Comparison of ENCODE assay signal across 8 cellular contexts in the genomic region with DNA sequence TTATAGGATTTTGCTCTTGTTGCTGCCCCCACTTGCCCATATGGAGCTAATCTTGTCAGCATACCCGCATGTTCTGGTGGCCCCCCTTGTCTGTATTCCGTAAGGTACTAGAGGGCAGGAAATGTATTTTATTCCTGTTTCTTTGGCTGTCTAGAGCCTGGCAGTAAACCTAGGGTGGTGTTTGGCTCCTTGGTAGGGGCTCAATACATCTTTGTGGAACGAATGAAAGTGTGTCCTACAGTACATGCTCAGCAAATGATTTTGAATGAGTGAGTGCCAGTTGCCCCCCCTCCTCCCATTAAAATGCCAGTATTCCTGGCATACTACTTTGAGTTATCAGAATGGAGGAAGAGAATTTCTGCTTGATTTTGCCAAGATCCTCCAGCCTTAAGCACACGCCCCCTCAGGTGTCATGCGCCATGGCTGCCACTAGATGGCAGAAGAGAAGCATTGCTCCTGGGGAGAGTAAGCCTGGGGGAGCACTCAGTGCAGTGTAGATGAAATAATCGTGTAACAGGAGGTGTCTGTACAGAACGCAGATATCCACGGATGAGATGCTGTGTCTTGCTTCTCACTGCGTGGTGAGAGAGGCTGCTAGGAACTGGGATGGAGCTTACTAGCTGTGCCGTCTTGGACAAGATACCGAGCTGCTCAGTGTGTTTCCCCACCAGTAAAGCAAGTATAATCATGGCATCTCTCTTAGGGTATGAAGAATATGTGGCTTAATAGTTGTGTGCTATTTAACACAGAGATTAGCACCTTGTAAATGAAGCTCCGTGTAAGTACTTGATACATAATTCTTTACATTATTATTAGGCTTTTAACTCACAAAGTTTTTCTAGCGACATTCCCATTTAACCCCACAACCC. TPM values are rescaled to one million over a fixed set of nuclear protein-coding genes. Genes with fewer than 3 reads are reported as not detected.
DNase-seq lines count a peak whose midpoint lies in the region; ATAC-seq and TF ChIP-seq lines count a peak whose summit lies in the region.

No MANE protein-coding gene starts in this region.

- peaks cover 0 to 2% of the 10 kb centered on the region in 2 donors for H3K4me1 ChIP-seq in lung (ENCODE audit: control insufficient read depth in 2 of 2, insufficient read depth in 2 of 2, low read length in 2 of 2)

- H3K27ac ChIP-seq in lung (ENCODE audit: low read depth in 1 of 2, low read length in 1 of 2) = no peak overlapping the region

- no peaks in the 10 kb centered on the region for H3K9me3 ChIP-seq in lung (ENCODE audit: control insufficient read depth in 2 of 2, insufficient read depth in 1 of 2, low read length in 1 of 2)

- peak; percentile 78 for ATAC-seq in HG02938 (IDR thresholded peaks at IDR 0.05; ENCODE audit: unreplicated experiment)
- peak; percentile 99 for ATAC-seq in lung (ENCODE audit: insufficient read depth, low FRiP score)

- peak overlapping the region; percentile 43 for H3K27ac Mint-ChIP-seq in activated CD4-positive, alpha-beta T cell treated with anti-CD3 and anti-CD28 coated beads, Interleukin-2, amount 10 ng/mL, durations not matched to agents 7 days and 5 days

- 25 to 26% methylated on average over 13 of the region's 13 CpGs for WGBS in lung, 2 donors

- peaks cover 4% of the 10 kb centered on the region for H3K4me1 Mint-ChIP-seq in activated CD4-positive, alpha-beta T cell treated with anti-CD3 and anti-CD28 coated beads, Interleukin-2, amount 10 ng/mL, durations not matched to agents 7 days and 5 days

- no peaks in the 10 kb centered on the region for H3K9me3 Mint-ChIP-seq in activated CD4-positive, alpha-beta T cell treated with anti-CD3 and anti-CD28 coated beads, Interleukin-2, amount 10 ng/mL, durations not matched to agents 7 days and 5 days

- DNase-seq in NCI-H524 (lab: John Stamatoyannopoulos, UW) (peak; percentile 60 to 77), NCI-H524 treated with DMSO at 0.1 percent for 48 hours (lab: John Stamatoyannopoulos, UW) (no peak), NCI-H2227 treated with DMSO at 0.1 percent for 48 hours (lab: John Stamatoyannopoulos, UW) (peak; percentile 55), dermis blood vessel endothelial cell (peak; percentile 88), lung (ENCODE audit: low spot score) (peak; percentile 76)
- peak; percentile 83 for DNase-seq in activated CD4-positive, alpha-beta T cell treated with anti-CD3 and anti-CD28 coated beads, Interleukin-2, amount 10 ng/mL, durations not matched to agents 7 days and 5 days
- peak; percentile 53 for DNase-seq in stimulated activated CD8-positive, alpha-beta memory T cell treated with anti-CD3 and anti-CD28 coated beads, Interleukin-12 subunit alpha, Interleukin-12 subunit beta, amount 100 ng/mL, for 4 hours (ENCODE audit: low read depth)

- H3K4me3 Mint-ChIP-seq in activated CD4-positive, alpha-beta T cell treated with anti-CD3 and anti-CD28 coated beads, Interleukin-2, amount 10 ng/mL, durations not matched to agents 7 days and 5 days = no peak overlapping the region

- H3K4me3 ChIP-seq in lung = no peak overlapping the region

- POLR2A ChIA-PET in activated CD4-positive, alpha-beta T cell treated with anti-CD3 and anti-CD28 coated beads, Interleukin-2, amount 10 ng/mL, durations not matched to agents 7 days and 5 days (lab: Charles Lee) = no interaction called here

- H3K27me3 Mint-ChIP-seq in activated CD4-positive, alpha-beta T cell treated with anti-CD3 and anti-CD28 coated beads, Interleukin-2, amount 10 ng/mL, durations not matched to agents 7 days and 5 days = peaks cover 23% of the 10 kb centered on the region

- peak; percentile 99 for TF ChIP-seq CTCF in lung (IDR thresholded peaks at IDR 0.05; ENCODE audit: control extremely low read depth, extremely low read depth)

- H3K36me3 Mint-ChIP-seq in activated CD4-positive, alpha-beta T cell treated with anti-CD3 and anti-CD28 coated beads, Interleukin-2, amount 10 ng/mL, durations not matched to agents 7 days and 5 days (ENCODE audit: low read depth) = no peaks in the 10 kb centered on the region

- CTCF ChIA-PET in activated CD4-positive, alpha-beta T cell treated with anti-CD3 and anti-CD28 coated beads, Interleukin-2, amount 10 ng/mL, durations not matched to agents 7 days and 5 days (lab: Charles Lee) = interaction anchor here (0.6 to 1.5 kb wide), 20 partner anchors 8 to 386 kb away, joined by 3 to 4 read pairs (median 3); a partner anchor contains a TSS

- no peaks in the 10 kb centered on the region for H3K27me3 ChIP-seq in lung (ENCODE audit: control insufficient read depth, insufficient read depth)

- H3K36me3 ChIP-seq in lung (ENCODE audit: control insufficient read depth in 2 of 2, insufficient read depth in 2 of 2, low read length in 2 of 2) = no peaks in the 10 kb centered on the region

RNA-seq across cellular contexts. Expression of a gene that starts 17.2 kb away (rescaled TPM):
- 1 to 10 TPM; 3.2 to 3.5 TPM for total RNA-seq in activated CD4-positive, alpha-beta T cell treated with anti-CD3 and anti-CD28 coated beads, Interleukin-2, amount 10 ng/mL, durations not matched to agents 7 days and 5 days
- total RNA-seq in dermis blood vessel endothelial cell (0.85 and 1.1 TPM in 2 replicates), lung (1 to 10 TPM; 4.5 to 8.8 TPM)
- polyA plus RNA-seq in lung = 1 to 10 TPM; 3.5 to 6.2 TPM

RNA-seq across cellular contexts. Expression of a gene that starts 41.8 kb away (rescaled TPM):
- 10 to 100 TPM; 21.5 to 28.3 TPM for total RNA-seq in activated CD4-positive, alpha-beta T cell treated with anti-CD3 and anti-CD28 coated beads, Interleukin-2, amount 10 ng/mL, durations not matched to agents 7 days and 5 days
- total RNA-seq in dermis blood vessel endothelial cell (0.65 and 1.5 TPM in 2 replicates), lung (100 to 1,000 TPM in 1 of 2 donors, 10 to 100 TPM in 1; 31.6 to 106 TPM)
- polyA plus RNA-seq in lung = 100 to 1,000 TPM in 1 of 2 donors, 10 to 100 TPM in 1; 21.0 to 105 TPM
